9 cellular contexts compared by ENCODE assay signal in the genomic region with DNA sequence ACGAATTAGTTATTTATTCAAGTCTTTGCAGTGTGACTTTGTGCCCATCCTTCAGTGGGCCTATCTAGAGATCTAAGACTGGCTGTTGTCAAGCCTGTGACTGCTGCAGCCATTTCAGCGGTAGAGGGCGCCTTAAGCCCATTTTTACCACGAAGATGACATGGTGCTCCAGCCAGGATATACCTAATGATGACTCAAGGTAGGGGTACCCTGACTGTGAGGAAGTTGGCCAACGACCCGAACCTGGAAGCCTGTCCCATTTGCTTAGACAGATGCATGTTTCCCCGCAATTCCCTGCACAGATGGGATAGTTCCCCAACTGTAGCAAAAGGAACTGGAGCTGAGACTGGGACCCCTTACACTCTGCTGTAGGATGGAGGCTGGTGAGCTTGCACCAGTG. TPM values are rescaled to one million over a fixed set of nuclear protein-coding genes. Genes with fewer than 3 reads are reported as not detected.
DNase-seq lines count a peak whose midpoint lies in the region; ATAC-seq and TF ChIP-seq lines count a peak whose summit lies in the region.
"Had no signal": no experiment of that assay in that cellular context is flagged by ENCODE, and none has a peak within 500 bp of the region (broad histone marks: within the 10 kb centered on the region; RNA-seq: fewer than 3 reads in every experiment).

No MANE protein-coding gene starts in this region.

- no peak overlapping the region for H3K4me3 Mint-ChIP-seq in stimulated activated memory B cell treated with anti-CD40 and anti-IgM and Interleukin-4, amounts not matched to agents 10 μg/mL and 1 μg/mL and 100 μg/mL, for 72 hours

- no peaks in the 10 kb centered on the region for H3K27me3 Mint-ChIP-seq in stimulated activated memory B cell treated with anti-CD40 and anti-IgM and Interleukin-4, amounts not matched to agents 10 μg/mL and 1 μg/mL and 100 μg/mL, for 72 hours
- H3K27me3 Mint-ChIP-seq: T-cell had no signal

- TF ChIP-seq CTCF in 22Rv1 (IDR thresholded peaks at IDR 0.05) (peak; percentile 85), OCI-LY3 (IDR thresholded peaks at IDR 0.05; ENCODE audit: low read depth, low read length) (peak; percentile 53), tibial nerve (IDR thresholded peaks at IDR 0.05) (no peak)

- H3F3A ChIP-seq in GM23248 (ENCODE audit: insufficient read depth), result no peaks in the 10 kb centered on the region

- peaks cover 52% of the 10 kb centered on the region for H3K36me3 Mint-ChIP-seq in stimulated activated memory B cell treated with anti-CD40 and anti-IgM and Interleukin-4, amounts not matched to agents 10 μg/mL and 1 μg/mL and 100 μg/mL, for 72 hours

- no peak for ATAC-seq in stimulated activated memory B cell treated with anti-CD40 and anti-IgM and Interleukin-4, amounts not matched to agents 10 μg/mL and 1 μg/mL and 100 μg/mL, for 72 hours
- ATAC-seq: T-cell had no signal

- 28 to 29% methylated on average over 7 of the region's 7 CpGs for WGBS in GM23248 (ENCODE audit: low coverage in 1 of 2, low lambda C conversion rate in 2 of 2, missing lambda C conversion rate in 2 of 2), 2 experiments
- 61 to 64% methylated on average over 7 of the region's 7 CpGs for WGBS in tibial nerve, 2 donors

- DNase-seq in GM23248, result peak; percentile 40
- peak; percentile 2 for DNase-seq in fibroblast of the conjunctiva (ENCODE audit: low read depth)
- DNase-seq in COLO668 (lab: John Stamatoyannopoulos, UW; ENCODE audit: unreplicated experiment), result no peak
- no peak for DNase-seq in midbrain (lab: John Stamatoyannopoulos, UW)
- no peak for DNase-seq in tibial nerve (ENCODE audit: low spot score in 2 of 2)
- DNase-seq: T-cell had no signal

- peaks cover 6% of the 10 kb centered on the region for H3K4me1 Mint-ChIP-seq in stimulated activated memory B cell treated with anti-CD40 and anti-IgM and Interleukin-4, amounts not matched to agents 10 μg/mL and 1 μg/mL and 100 μg/mL, for 72 hours

- H3K4me3 ChIP-seq in GM23248 (no peak overlapping the region), OCI-LY3 (ENCODE audit: low read length) (no peak overlapping the region), tibial nerve (no peak overlapping the region)

- in situ Hi-C loops in GM23248 (cut with MboI), result no loop called here

- H3K27ac ChIP-seq in 22Rv1 (no peak overlapping the region), GM23248 (no peak overlapping the region), OCI-LY3 (ENCODE audit: low read length) (no peak overlapping the region), tibial nerve (no peak overlapping the region)

- H2AFZ ChIP-seq in GM23248 (no peak overlapping the region), OCI-LY3 (ENCODE audit: low read depth, low read length) (no peak overlapping the region)

- H3K36me3 ChIP-seq in GM23248 (ENCODE audit: low read depth) (no peaks in the 10 kb centered on the region), OCI-LY3 (replicated peaks; ENCODE audit: low read depth, low read length) (peaks cover 4% of the 10 kb centered on the region), tibial nerve (peaks cover 0 to 19% (median 0%) of the 10 kb centered on the region in 3 donors)

- H3K4me2 ChIP-seq in GM23248 (ENCODE audit: unreplicated experiment), result no peak overlapping the region
- no peak overlapping the region for H3K4me2 ChIP-seq in OCI-LY3 (ENCODE audit: low read length)

- H3K4me1 ChIP-seq in GM23248 (ENCODE audit: insufficient read depth), result no peaks in the 10 kb centered on the region
- H3K4me1 ChIP-seq in OCI-LY3 (ENCODE audit: low read length), result no peaks in the 10 kb centered on the region
- no peaks in the 10 kb centered on the region for H3K4me1 ChIP-seq in tibial nerve

- no peak for TF ChIP-seq POLR2A in tibial nerve (IDR thresholded peaks at IDR 0.05)

- H3K9me3 ChIP-seq in GM23248 (ENCODE audit: low read depth) (no peaks in the 10 kb centered on the region), OCI-LY3 (ENCODE audit: insufficient read depth, low read length) (no peaks in the 10 kb centered on the region), tibial nerve (peaks cover 0 to 14% (median 0%) of the 10 kb centered on the region in 4 donors)

- H3K9me2 ChIP-seq in GM23248 (ENCODE audit: insufficient read depth), result no peaks in the 10 kb centered on the region

- peaks cover 7% of the 10 kb centered on the region for H3K9me3 Mint-ChIP-seq in stimulated activated memory B cell treated with anti-CD40 and anti-IgM and Interleukin-4, amounts not matched to agents 10 μg/mL and 1 μg/mL and 100 μg/mL, for 72 hours

- no peak overlapping the region for H3K9ac ChIP-seq in GM23248
- no peak overlapping the region for H3K9ac ChIP-seq in OCI-LY3 (ENCODE audit: low read length)

- H3K27me3 ChIP-seq in GM23248 (replicated peaks; ENCODE audit: insufficient read depth) (no peaks in the 10 kb centered on the region), OCI-LY3 (ENCODE audit: low read depth, low read length) (no peaks in the 10 kb centered on the region), tibial nerve (no peaks in the 10 kb centered on the region)

- H3K79me2 ChIP-seq in GM23248 (ENCODE audit: insufficient read depth) (no peaks in the 10 kb centered on the region), OCI-LY3 (ENCODE audit: low read length) (peaks cover 21% of the 10 kb centered on the region)

- H4K20me1 ChIP-seq in GM23248 (ENCODE audit: insufficient read depth) (no peaks in the 10 kb centered on the region), OCI-LY3 (ENCODE audit: insufficient read depth, low read length) (no peaks in the 10 kb centered on the region)

- no peak for TF ChIP-seq EP300 in tibial nerve (IDR thresholded peaks at IDR 0.05)

- no peak overlapping the region for H3K27ac Mint-ChIP-seq in stimulated activated memory B cell treated with anti-CD40 and anti-IgM and Interleukin-4, amounts not matched to agents 10 μg/mL and 1 μg/mL and 100 μg/mL, for 72 hours
- H3K27ac Mint-ChIP-seq: T-cell had no signal

RNA-seq across cellular contexts. Expression of gene RAB3IP, which starts 41.3 kb away (rescaled TPM):
- total RNA-seq in GM23248 (2014; rRNA removed; shearing (Covaris generic)), result 2.5 and 3.4 TPM in 2 replicates
- 1.2 and 3.6 TPM in 2 replicates for polyA plus RNA-seq in GM23248 (2016; fragmentation: Nextera tagmentation; extraction: Ambion mirVana)
- 10 to 100 TPM; 11.7 to 44.0 (median 16.9) TPM for total RNA-seq in tibial nerve

RNA-seq across cellular contexts. Expression of gene MYRFL, which starts 45.1 kb away (rescaled TPM):
- not detected in 2 replicates for total RNA-seq in GM23248 (2014; rRNA removed; shearing (Covaris generic))
- polyA plus RNA-seq in GM23248 (2016; fragmentation: Nextera tagmentation; extraction: Ambion mirVana), result not detected in 2 replicates
- total RNA-seq in tibial nerve, result under 1 TPM in 1 of 4 donors, not detected in 3; 0.20 TPM
- total RNA-seq: T-cell had no signal

Comparison
In these comparisons a context has a peak if more than half of its experiments do, and no peak if none do; other contexts are left out.
1. CTCF ChIP-seq: peak in 22Rv1 (single experiment) and OCI-LY3 (single experiment); none in tibial nerve (0 of 5).
2. DNase-seq: peak in GM23248 (single experiment) and fibroblast of the conjunctiva (single experiment); none in COLO668 (single experiment), midbrain (single experiment) and tibial nerve (0 of 2).